Comparison of ENCODE assay signal across 1 cellular context in the genomic region with DNA sequence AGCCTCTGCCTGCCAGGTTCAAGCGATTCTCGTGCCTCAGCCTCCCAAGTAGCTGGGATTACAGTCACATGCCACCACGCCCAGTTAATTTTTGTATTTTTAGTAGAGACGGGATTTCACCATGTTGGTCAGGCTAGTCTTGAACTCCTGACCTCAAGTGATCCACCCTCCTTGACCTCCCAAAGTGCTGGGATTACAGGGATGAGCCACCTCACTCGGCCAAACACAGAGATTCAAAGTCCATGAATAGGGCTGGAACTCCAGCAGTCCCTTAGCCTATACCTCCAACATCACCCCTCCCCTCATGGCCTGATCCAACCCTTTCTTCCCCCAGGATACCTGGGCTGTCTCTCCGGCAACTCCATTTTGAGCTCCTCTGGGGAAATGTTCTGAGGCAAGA.
A peak's percentile ranks its signal among the peaks of the same experiment; 100 is the strongest.
TF ChIP-seq lines count a peak whose summit lies in the region.

No MANE protein-coding gene starts in this region.

TF ChIP-seq in HEK293, 187 proteins besides CTCF, POLR2A, EP300 and RAD21:
- TF ChIP-seq, protein P1, sequence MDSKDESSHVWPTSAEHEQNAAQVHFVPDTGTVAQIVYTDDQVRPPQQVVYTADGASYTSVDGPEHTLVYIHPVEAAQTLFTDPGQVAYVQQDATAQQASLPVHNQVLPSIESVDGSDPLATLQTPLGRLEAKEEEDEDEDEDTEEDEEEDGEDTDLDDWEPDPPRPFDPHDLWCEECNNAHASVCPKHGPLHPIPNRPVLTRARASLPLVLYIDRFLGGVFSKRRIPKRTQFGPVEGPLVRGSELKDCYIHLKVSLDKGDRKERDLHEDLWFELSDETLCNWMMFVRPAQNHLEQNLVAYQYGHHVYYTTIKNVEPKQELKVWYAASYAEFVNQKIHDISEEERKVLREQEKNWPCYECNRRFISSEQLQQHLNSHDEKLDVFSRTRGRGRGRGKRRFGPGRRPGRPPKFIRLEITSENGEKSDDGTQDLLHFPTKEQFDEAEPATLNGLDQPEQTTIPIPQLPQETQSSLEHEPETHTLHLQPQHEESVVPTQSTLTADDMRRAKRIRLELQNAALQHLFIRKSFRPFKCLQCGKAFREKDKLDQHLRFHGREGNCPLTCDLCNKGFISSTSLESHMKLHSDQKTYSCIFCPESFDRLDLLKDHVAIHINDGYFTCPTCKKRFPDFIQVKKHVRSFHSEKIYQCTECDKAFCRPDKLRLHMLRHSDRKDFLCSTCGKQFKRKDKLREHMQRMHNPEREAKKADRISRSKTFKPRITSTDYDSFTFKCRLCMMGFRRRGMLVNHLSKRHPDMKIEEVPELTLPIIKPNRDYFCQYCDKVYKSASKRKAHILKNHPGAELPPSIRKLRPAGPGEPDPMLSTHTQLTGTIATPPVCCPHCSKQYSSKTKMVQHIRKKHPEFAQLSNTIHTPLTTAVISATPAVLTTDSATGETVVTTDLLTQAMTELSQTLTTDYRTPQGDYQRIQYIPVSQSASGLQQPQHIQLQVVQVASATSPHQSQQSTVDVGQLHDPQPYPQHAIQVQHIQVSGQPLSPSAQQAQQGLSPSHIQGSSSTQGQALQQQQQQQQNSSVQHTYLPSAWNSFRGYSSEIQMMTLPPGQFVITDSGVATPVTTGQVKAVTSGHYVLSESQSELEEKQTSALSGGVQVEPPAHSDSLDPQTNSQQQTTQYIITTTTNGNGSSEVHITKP (tag by site-specific recombination; IDR thresholded peaks at IDR 0.05), result peak; percentile 76
TF ChIP-seq in HEK293: peak in this region for 1; not testable (repeated sequence) for 186.
